Comparison of ENCODE assay signal across 1 cellular context in genomic region chr10:12195603-12196506, GRCh38.
TF ChIP-seq lines count a peak whose summit lies in the region.

A gene with protein sequence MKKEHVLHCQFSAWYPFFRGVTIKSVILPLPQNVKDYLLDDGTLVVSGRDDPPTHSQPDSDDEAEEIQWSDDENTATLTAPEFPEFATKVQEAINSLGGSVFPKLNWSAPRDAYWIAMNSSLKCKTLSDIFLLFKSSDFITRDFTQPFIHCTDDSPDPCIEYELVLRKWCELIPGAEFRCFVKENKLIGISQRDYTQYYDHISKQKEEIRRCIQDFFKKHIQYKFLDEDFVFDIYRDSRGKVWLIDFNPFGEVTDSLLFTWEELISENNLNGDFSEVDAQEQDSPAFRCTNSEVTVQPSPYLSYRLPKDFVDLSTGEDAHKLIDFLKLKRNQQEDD (plus strand): TSS chr10:12196188. CDS start chr10:12196246, 58 bp downstream.
TSS of gene NUDT5 (minus strand) at chr10:12195891. CDS start at chr10:12186291, 9,600 bp downstream.

TF ChIP-seq in K562, 482 proteins besides CTCF, POLR2A, EP300 and RAD21 (continued from another document and continues in another):
- no peak for TF ChIP-seq HBP1 (CRISPR knock-in tag; IDR thresholded peaks at IDR 0.05)
- peak; percentile 61; the same call in 1 of the 2 replicates for TF ChIP-seq FOXJ2 (tag; IDR thresholded peaks at IDR 0.05)
- peak; percentile 96 for TF ChIP-seq ZNF165 (CRISPR knock-in tag; IDR thresholded peaks at IDR 0.05; ENCODE audit: borderline replicate concordance)
- 0 out of 2 replicates have a peak, but pooled peaks have one; percentile 49 for TF ChIP-seq ZKSCAN8 (CRISPR knock-in tag; IDR thresholded peaks at IDR 0.05)
- no peak for TF ChIP-seq ZNF134 (CRISPR knock-in tag; conservative IDR thresholded peaks at IDR 0.05)
- no peak for TF ChIP-seq ZNF75A (CRISPR knock-in tag; IDR thresholded peaks at IDR 0.05)
- no peak for TF ChIP-seq XRCC3 (IDR thresholded peaks at IDR 0.05)
- TF ChIP-seq ZBTB40 (IDR thresholded peaks at IDR 0.05), result peak; percentile 100
- no peak for TF ChIP-seq ZBTB40 (CRISPR knock-in tag; IDR thresholded peaks at IDR 0.05)
- TF ChIP-seq ZNF436 (CRISPR knock-in tag; IDR thresholded peaks at IDR 0.05), result no peak
- peak; percentile 93 for TF ChIP-seq ELF2 (CRISPR knock-in tag; IDR thresholded peaks at IDR 0.05)
- no peak for TF ChIP-seq THRAP3 (IDR thresholded peaks at IDR 0.05; ENCODE audit: borderline replicate concordance)
- TF ChIP-seq ZNF407 (IDR thresholded peaks at IDR 0.05; ENCODE audit: low read depth), result peak; percentile 95
- no peak for TF ChIP-seq SETDB1 (IDR thresholded peaks at IDR 0.05; ENCODE audit: low read length)
- TF ChIP-seq HNRNPLL (IDR thresholded peaks at IDR 0.05; ENCODE audit: low read depth, low read length, poor library complexity, severe bottlenecking), result peak; percentile 67
- no peak for TF ChIP-seq NFXL1 (CRISPR knock-in tag; IDR thresholded peaks at IDR 0.05)
- peak; percentile 79 for TF ChIP-seq HLTF (IDR thresholded peaks at IDR 0.05)
- TF ChIP-seq NBN (IDR thresholded peaks at IDR 0.05; ENCODE audit: low read depth), result peak; percentile 66; the same call in 1 of the 2 replicates
- TF ChIP-seq, protein P1, sequence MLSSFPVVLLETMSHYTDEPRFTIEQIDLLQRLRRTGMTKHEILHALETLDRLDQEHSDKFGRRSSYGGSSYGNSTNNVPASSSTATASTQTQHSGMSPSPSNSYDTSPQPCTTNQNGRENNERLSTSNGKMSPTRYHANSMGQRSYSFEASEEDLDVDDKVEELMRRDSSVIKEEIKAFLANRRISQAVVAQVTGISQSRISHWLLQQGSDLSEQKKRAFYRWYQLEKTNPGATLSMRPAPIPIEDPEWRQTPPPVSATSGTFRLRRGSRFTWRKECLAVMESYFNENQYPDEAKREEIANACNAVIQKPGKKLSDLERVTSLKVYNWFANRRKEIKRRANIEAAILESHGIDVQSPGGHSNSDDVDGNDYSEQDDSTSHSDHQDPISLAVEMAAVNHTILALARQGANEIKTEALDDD (IDR thresholded peaks at IDR 0.05), result 0 out of 2 replicates have a peak, but pooled peaks have one; percentile 5
- TF ChIP-seq MTA1 (IDR thresholded peaks at IDR 0.05; ENCODE audit: borderline replicate concordance), result 0 out of 2 replicates have a peak, but pooled peaks have one; percentile 15
- TF ChIP-seq POLR3G (IDR thresholded peaks at IDR 0.05; ENCODE audit: extremely low read depth, insufficient read length, insufficient replicate concordance), result no peak
- TF ChIP-seq, protein P2, sequence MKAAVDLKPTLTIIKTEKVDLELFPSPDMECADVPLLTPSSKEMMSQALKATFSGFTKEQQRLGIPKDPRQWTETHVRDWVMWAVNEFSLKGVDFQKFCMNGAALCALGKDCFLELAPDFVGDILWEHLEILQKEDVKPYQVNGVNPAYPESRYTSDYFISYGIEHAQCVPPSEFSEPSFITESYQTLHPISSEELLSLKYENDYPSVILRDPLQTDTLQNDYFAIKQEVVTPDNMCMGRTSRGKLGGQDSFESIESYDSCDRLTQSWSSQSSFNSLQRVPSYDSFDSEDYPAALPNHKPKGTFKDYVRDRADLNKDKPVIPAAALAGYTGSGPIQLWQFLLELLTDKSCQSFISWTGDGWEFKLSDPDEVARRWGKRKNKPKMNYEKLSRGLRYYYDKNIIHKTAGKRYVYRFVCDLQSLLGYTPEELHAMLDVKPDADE (conservative IDR thresholded peaks at IDR 0.05; ENCODE audit: control insufficient read depth, low read depth, low read length), result 0 out of 2 replicates have a peak, but pooled peaks have one; percentile 33
- peak; percentile 85 for TF ChIP-seq RBFOX2 (IDR thresholded peaks at IDR 0.05; ENCODE audit: low read depth, low read length)
- no peak for TF ChIP-seq PHTF2 (CRISPR knock-in tag; IDR thresholded peaks at IDR 0.05)
- peak in 1 of 2 experiments; percentile 98; a peak in 2 of 4 replicates for TF ChIP-seq TRIM24 (IDR thresholded peaks at IDR 0.05)
- no peak for TF ChIP-seq DDX20 (tag; IDR thresholded peaks at IDR 0.05; ENCODE audit: low read depth)
- TF ChIP-seq CCNT2 (IDR thresholded peaks at IDR 0.05; ENCODE audit: borderline replicate concordance, extremely low read depth, insufficient read length, low read depth, low read length), result no peak
- TF ChIP-seq RCOR1 (IDR thresholded peaks at IDR 0.05; ENCODE audit: borderline replicate concordance in 1 of 2, low read depth in 2 of 2, low read length in 2 of 2), result 0 out of 4 replicates have a peak, but pooled peaks of 1 of the 2 experiments have one; percentile 19
- TF ChIP-seq CHD1 (IDR thresholded peaks at IDR 0.05; ENCODE audit: low read length), result no peak
- TF ChIP-seq NCOR1 (IDR thresholded peaks at IDR 0.05), result peak; percentile 34; the same call in 1 of the 2 replicates
- TF ChIP-seq FOXK1 (CRISPR knock-in tag; IDR thresholded peaks at IDR 0.05; ENCODE audit: borderline replicate concordance), result peak; percentile 88; the same call in 1 of the 2 replicates
- no peak for TF ChIP-seq IRF1 (CRISPR knock-in tag; IDR thresholded peaks at IDR 0.05; ENCODE audit: borderline replicate concordance)
- peak; percentile 76; the same call in 1 of the 2 replicates for TF ChIP-seq KAT8 (IDR thresholded peaks at IDR 0.05; ENCODE audit: low read depth)
- no peak for TF ChIP-seq ZNF354B (CRISPR knock-in tag; IDR thresholded peaks at IDR 0.05)
- no peak for TF ChIP-seq HMG20A (CRISPR knock-in tag; conservative IDR thresholded peaks at IDR 0.05)
- TF ChIP-seq FOXM1 (IDR thresholded peaks at IDR 0.05; ENCODE audit: low read depth), result peak; percentile 60
- TF ChIP-seq FOXM1 (CRISPR knock-in tag; IDR thresholded peaks at IDR 0.05; ENCODE audit: low read depth), result no peak
- TF ChIP-seq ZFX (CRISPR knock-in tag; IDR thresholded peaks at IDR 0.05), result peak; percentile 70
- no peak for TF ChIP-seq HNRNPH1 (optimal IDR thresholded peaks at IDR 0.05; ENCODE audit: low read depth, low read length)
